Comparison of ENCODE assay signal across 2 cellular contexts in genomic region chr11:64815433-64815832, GRCh38. TPM values are rescaled to one million over a fixed set of nuclear protein-coding genes. Genes with fewer than 3 reads are reported as not detected.
"Had no signal": no experiment of that assay in that cellular context is flagged by ENCODE, and none has a peak within 500 bp of the region (broad histone marks: within the 10 kb centered on the region; RNA-seq: fewer than 3 reads in every experiment).

No MANE protein-coding gene starts in this region.

RNA-seq across cellular contexts. Expression of gene CDC42BPG, which starts 29.0 kb away (rescaled TPM):
- total RNA-seq: ascending aorta had no signal

RNA-seq across cellular contexts. Expression of gene PYGM, which starts 55.7 kb away (rescaled TPM):
- total RNA-seq: LHCN-M2 had no signal
